19 cellular contexts compared by ENCODE assay signal in genomic region chr18:45284174-45284573, GRCh38.
DNase-seq lines count a peak whose midpoint lies in the region; ATAC-seq, FAIRE-seq and TF ChIP-seq lines count a peak whose summit lies in the region.
"Had no signal": no experiment of that assay in that cellular context is flagged by ENCODE, and none has a peak within 500 bp of the region (broad histone marks: within the 10 kb centered on the region; RNA-seq: fewer than 3 reads in every experiment).

No MANE protein-coding gene starts in this region.

- no peaks in the 10 kb centered on the region for H3K9me2 ChIP-seq in GM23338 (ENCODE audit: insufficient read depth)
- H3K9me2 ChIP-seq: SK-N-SH had no signal

- H3K4me1 Mint-ChIP-seq in GM23338 (no peaks in the 10 kb centered on the region), neural progenitor cell (no peaks in the 10 kb centered on the region)
- H3K4me1 Mint-ChIP-seq in effector memory CD8-positive, alpha-beta T cell (ENCODE audit: low read depth in 2 of 2) = no peaks in the 10 kb centered on the region
- H3K4me1 Mint-ChIP-seq: CD4-positive, CD25-positive, alpha-beta regulatory T cell had no signal

- DNase-seq in GM23338 (ENCODE audit: low spot score) = peak; percentile 22
- DNase-seq in MV-4-11 (lab: John Stamatoyannopoulos, UW) = peak; percentile 41
- DNase-seq in WERI-Rb-1 = no peak
- DNase-seq in neural progenitor cell (ENCODE audit: low spot score) = no peak
- DNase-seq in AML-193 (lab: John Stamatoyannopoulos, UW) = no peak
- no peak for DNase-seq in GM19239 (ENCODE audit: insufficient read length, low spot score)
- DNase-seq in effector memory CD8-positive, alpha-beta T cell = no peak
- DNase-seq: Calu3; CD4-positive, CD25-positive, alpha-beta regulatory T cell; DMS79 treated with DMSO at 0.1 percent for 48 hours; GDM1; GOT3; MM.1S; NCI-H1436; NCI-H2081 treated with DMSO at 0.1 percent for 48 hours; NCI-H2227 treated with DMSO at 0.1 percent for 48 hours; NCI-H526; SK-N-SH had no signal

- no peak overlapping the region for H3K4me3 ChIP-seq in GM23338
- H3K4me3 ChIP-seq in WERI-Rb-1 (ENCODE audit: low read depth, low read length) = no peak overlapping the region
- no peak overlapping the region for H3K4me3 ChIP-seq in neural progenitor cell

- H3K9me3 ChIP-seq in WERI-Rb-1 (ENCODE audit: severe bottlenecking) (no peaks in the 10 kb centered on the region), neural progenitor cell (ENCODE audit: low read depth) (no peaks in the 10 kb centered on the region)
- H3K9me3 ChIP-seq: SK-N-SH had no signal

- no peaks in the 10 kb centered on the region for H3K27me3 ChIP-seq in GM23338 (ENCODE audit: insufficient read depth)
- H3K27me3 ChIP-seq in WERI-Rb-1 (ENCODE audit: insufficient read depth, low read depth, severe bottlenecking) = peaks cover 90% of the 10 kb centered on the region
- H3K27me3 ChIP-seq in neural progenitor cell = no peaks in the 10 kb centered on the region

- no peak overlapping the region for H3K27ac Mint-ChIP-seq in GM23338
- no peak overlapping the region for H3K27ac Mint-ChIP-seq in neural progenitor cell
- no peak overlapping the region for H3K27ac Mint-ChIP-seq in effector memory CD8-positive, alpha-beta T cell
- H3K27ac Mint-ChIP-seq: CD4-positive, CD25-positive, alpha-beta regulatory T cell had no signal

- H3K79me2 ChIP-seq in GM23338 (replicated peaks; ENCODE audit: insufficient read depth) (no peaks in the 10 kb centered on the region), neural progenitor cell (ENCODE audit: low read depth) (no peaks in the 10 kb centered on the region)

- H3K36me3 ChIP-seq in GM23338 (ENCODE audit: insufficient read depth) = no peaks in the 10 kb centered on the region
- H3K36me3 ChIP-seq in WERI-Rb-1 = no peaks in the 10 kb centered on the region
- no peaks in the 10 kb centered on the region for H3K36me3 ChIP-seq in neural progenitor cell

- no peaks in the 10 kb centered on the region for H3K9me3 Mint-ChIP-seq in GM23338
- no peaks in the 10 kb centered on the region for H3K9me3 Mint-ChIP-seq in neural progenitor cell
- no peaks in the 10 kb centered on the region for H3K9me3 Mint-ChIP-seq in effector memory CD8-positive, alpha-beta T cell

- H3K27ac ChIP-seq in GM23338 (ENCODE audit: low read depth) (no peak overlapping the region), WERI-Rb-1 (no peak overlapping the region), neural progenitor cell (no peak overlapping the region)

- H3K4me1 ChIP-seq in GM23338 (ENCODE audit: insufficient read depth) = no peaks in the 10 kb centered on the region
- H3K4me1 ChIP-seq in neural progenitor cell = no peaks in the 10 kb centered on the region

- FAIRE-seq in GM19239 (lab: Jason Lieb, UNC) = no peak

- H3K4me3 Mint-ChIP-seq in GM23338 (no peak overlapping the region), neural progenitor cell (no peak overlapping the region)
- H3K4me3 Mint-ChIP-seq in effector memory CD8-positive, alpha-beta T cell = no peak overlapping the region
- H3K4me3 Mint-ChIP-seq: CD4-positive, CD25-positive, alpha-beta regulatory T cell had no signal

- H3K4me2 ChIP-seq in GM23338 (no peak overlapping the region), neural progenitor cell (no peak overlapping the region)
- H3K4me2 ChIP-seq: SK-N-SH had no signal

- TF ChIP-seq CTCF in GM23338 (conservative IDR thresholded peaks at IDR 0.05; ENCODE audit: low read depth in 2 of 2) = peak; percentile 44 to 59
- TF ChIP-seq CTCF in WERI-Rb-1 (IDR thresholded peaks at IDR 0.05; ENCODE audit: low read depth, low read length) = 0 out of 2 replicates have a peak, but pooled peaks have one; percentile 9
- no peak for TF ChIP-seq CTCF in neural progenitor cell (IDR thresholded peaks at IDR 0.05)

- peaks cover 1% of the 10 kb centered on the region for H3K27me3 Mint-ChIP-seq in GM23338 (ENCODE audit: insufficient read depth, low read depth, poor library complexity)
- peaks cover 9% of the 10 kb centered on the region for H3K27me3 Mint-ChIP-seq in neural progenitor cell (ENCODE audit: insufficient read depth, low read depth)
- peaks cover 33 to 44% of the 10 kb centered on the region in 2 donors for H3K27me3 Mint-ChIP-seq in effector memory CD8-positive, alpha-beta T cell

- H3K9ac ChIP-seq in neural progenitor cell = no peak overlapping the region
- H3K9ac ChIP-seq: SK-N-SH had no signal

- H2AFZ ChIP-seq in GM23338 = peak overlapping the region; percentile 87
- H2AFZ ChIP-seq in neural progenitor cell (replicated peaks) = peak overlapping the region; percentile 37

- ATAC-seq in GM23338 = peak; percentile 41
- ATAC-seq in effector memory CD8-positive, alpha-beta T cell (replicated peaks) = no peak
- ATAC-seq: Right ventricle myocardium inferior had no signal

- H3K36me3 Mint-ChIP-seq in GM23338 (ENCODE audit: low read depth) = no peaks in the 10 kb centered on the region
- no peaks in the 10 kb centered on the region for H3K36me3 Mint-ChIP-seq in neural progenitor cell
- no peaks in the 10 kb centered on the region for H3K36me3 Mint-ChIP-seq in effector memory CD8-positive, alpha-beta T cell (ENCODE audit: insufficient read depth)
- H3K36me3 Mint-ChIP-seq: CD4-positive, CD25-positive, alpha-beta regulatory T cell had no signal

- H4K20me1 ChIP-seq in GM23338 (replicated peaks; ENCODE audit: insufficient read depth) = no peaks in the 10 kb centered on the region
- H4K20me1 ChIP-seq in neural progenitor cell (ENCODE audit: low read depth) = no peaks in the 10 kb centered on the region

- H3F3A ChIP-seq in GM23338 (replicated peaks; ENCODE audit: low read depth) (no peaks in the 10 kb centered on the region), neural progenitor cell (ENCODE audit: low read depth) (no peaks in the 10 kb centered on the region)

TF ChIP-seq in GM23338, 12 proteins besides CTCF, POLR2A, EP300 and RAD21 (continues in another document):
- TF ChIP-seq CREB1 (CRISPR knock-in tag; IDR thresholded peaks at IDR 0.05; ENCODE audit: low read depth) = no peak
- no peak for TF ChIP-seq ETS1 (IDR thresholded peaks at IDR 0.05)
- no peak for TF ChIP-seq EZH2 (IDR thresholded peaks at IDR 0.05; ENCODE audit: low read depth, unreplicated experiment)
- no peak for TF ChIP-seq STAT1 (IDR thresholded peaks at IDR 0.05; ENCODE audit: unreplicated experiment)
- TF ChIP-seq REST (IDR thresholded peaks at IDR 0.05; ENCODE audit: unreplicated experiment) = no peak
- TF ChIP-seq ZNF114 (CRISPR knock-in tag; IDR thresholded peaks at IDR 0.05) = no peak
- no peak for TF ChIP-seq EZH2phosphoT487 (IDR thresholded peaks at IDR 0.05; ENCODE audit: unreplicated experiment)
- TF ChIP-seq ZNF331 (CRISPR knock-in tag; IDR thresholded peaks at IDR 0.05; ENCODE audit: low read depth) = no peak
- TF ChIP-seq JUNB (IDR thresholded peaks at IDR 0.05; ENCODE audit: unreplicated experiment) = no peak
- TF ChIP-seq NANOG (IDR thresholded peaks at IDR 0.05; ENCODE audit: borderline replicate concordance) = no peak

Comparison
In these comparisons a context has a peak if more than half of its experiments do, and no peak if none do; other contexts are left out.
1. DNase-seq: peak in GM23338 (single experiment) and MV-4-11 (single experiment); none in WERI-Rb-1 (single experiment), neural progenitor cell (single experiment), AML-193 (0 of 2), GM19239 (single experiment) and effector memory CD8-positive, alpha-beta T cell (0 of 3).